ENCODE assay signal across 17 cellular contexts in genomic region chr6:22845467-22845866, GRCh38.
DNase-seq lines count a peak whose midpoint lies in the region; ATAC-seq and TF ChIP-seq lines count a peak whose summit lies in the region.
"Had no signal": no experiment of that assay in that cellular context is flagged by ENCODE, and none has a peak within 500 bp of the region (broad histone marks: within the 10 kb centered on the region; RNA-seq: fewer than 3 reads in every experiment).

No MANE protein-coding gene starts in this region.

- H3K9me3 ChIP-seq in heart right ventricle (peaks cover 0 to 17% (median 0%) of the 10 kb centered on the region in 11 donors), left ventricle myocardium inferior (replicated peaks) (peaks cover 12% of the 10 kb centered on the region)
- H3K9me3 ChIP-seq: BLaER1, Caco-2 had no signal

- no peak for DNase-seq in heart right ventricle
- DNase-seq in left ventricle myocardium inferior = no peak
- DNase-seq in lung microvascular endothelial cell (ENCODE audit: low read depth in 2 of 2) = peak; percentile 44 to 54
- peak; percentile 7 for DNase-seq in renal cortical epithelial cell (ENCODE audit: low read depth)
- no peak for DNase-seq in NCI-H524 (lab: John Stamatoyannopoulos, UW)
- DNase-seq: Caco-2; CD4-positive, CD25-positive, alpha-beta regulatory T cell; CD8-positive, alpha-beta T cell; DMS153; DND-41; H9 had no signal

- peak in 5 of 8 donors; percentile 51 to 72 (median 64) for ATAC-seq in heart right ventricle
- no peak for ATAC-seq in GM21515 (IDR thresholded peaks at IDR 0.05; ENCODE audit: unreplicated experiment)
- ATAC-seq: CD8-positive, alpha-beta T cell; GM23338; HCT116 had no signal

- no peak for TF ChIP-seq CTCF in heart right ventricle (IDR thresholded peaks at IDR 0.05)
- no peak for TF ChIP-seq CTCF in left ventricle myocardium inferior (IDR thresholded peaks at IDR 0.05; ENCODE audit: borderline replicate concordance)

- intact Hi-C loops in heart right ventricle (cut with DNase I) = no loop called here
- intact Hi-C loops in left ventricle myocardium inferior (cut with micrococcal nuclease) = no loop called here

- no peaks in the 10 kb centered on the region for H3K27me3 ChIP-seq in heart right ventricle
- H3K27me3 ChIP-seq in left ventricle myocardium inferior (ENCODE audit: low read depth) = no peaks in the 10 kb centered on the region
- H3K27me3 ChIP-seq: BLaER1 had no signal

- H3K27ac ChIP-seq in heart right ventricle (no peak overlapping the region), left ventricle myocardium inferior (replicated peaks) (no peak overlapping the region)
- H3K27ac ChIP-seq: 22Rv1, BLaER1, C4-2B had no signal

- H3K36me3 ChIP-seq in heart right ventricle (no peaks in the 10 kb centered on the region), left ventricle myocardium inferior (no peaks in the 10 kb centered on the region)
- H3K36me3 ChIP-seq: BLaER1 had no signal

- H3K4me3 ChIP-seq in heart right ventricle (no peak overlapping the region), left ventricle myocardium inferior (no peak overlapping the region)
- H3K4me3 ChIP-seq: BLaER1, GM23338 had no signal

- H3K4me1 ChIP-seq in heart right ventricle = peaks cover 0 to 15% (median 0%) of the 10 kb centered on the region in 9 donors
- H3K4me1 ChIP-seq in left ventricle myocardium inferior = peaks cover 14% of the 10 kb centered on the region
- H3K4me1 ChIP-seq: BLaER1 had no signal

Comparison
In these comparisons a context has a peak if more than half of its experiments do, and no peak if none do; other contexts are left out.
1. DNase-seq: peak in lung microvascular endothelial cell (2 of 2) and renal cortical epithelial cell (single experiment); none in heart right ventricle (0 of 2), left ventricle myocardium inferior (single experiment) and NCI-H524 (0 of 2).